Comparison of ENCODE assay signal across 22 cellular contexts in genomic region chr2:149042881-149043280, GRCh38. TPM values are rescaled to one million over a fixed set of nuclear protein-coding genes. Genes with fewer than 3 reads are reported as not detected.
DNase-seq lines count a peak whose midpoint lies in the region; FAIRE-seq and TF ChIP-seq lines count a peak whose summit lies in the region.
"Had no signal": no experiment of that assay in that cellular context is flagged by ENCODE, and none has a peak within 500 bp of the region (broad histone marks: within the 10 kb centered on the region; RNA-seq: fewer than 3 reads in every experiment).

No MANE protein-coding gene starts in this region.

- peak overlapping the region; percentile 51 for H3K4me3 Mint-ChIP-seq in progenitor cell of endocrine pancreas (ENCODE audit: low read depth)
- H3K4me3 Mint-ChIP-seq: CD4-positive, alpha-beta T cell had no signal

- H3K9ac ChIP-seq in fibroblast of lung (ENCODE audit: insufficient read depth, low read length) = no peak overlapping the region
- H3K9ac ChIP-seq: BLaER1 treated with 17β-estradiol and CSF1 and Interleukin-3, amounts not matched to agents 10 nM and 100 nM had no signal

- peaks cover 14% of the 10 kb centered on the region for H3K27me3 ChIP-seq in fibroblast of lung (ENCODE audit: control insufficient read depth, insufficient read depth, low read length)
- H3K27me3 ChIP-seq: BLaER1 treated with 17β-estradiol and CSF1 and Interleukin-3, amounts not matched to agents 10 nM and 100 nM had no signal

- peaks cover 35% of the 10 kb centered on the region for H3K4me1 Mint-ChIP-seq in progenitor cell of endocrine pancreas (ENCODE audit: low read depth)

- H3K9me3 ChIP-seq in fibroblast of lung (ENCODE audit: control insufficient read depth, insufficient read depth, low read depth, low read length) = no peaks in the 10 kb centered on the region

- no peaks in the 10 kb centered on the region for H3K79me2 ChIP-seq in fibroblast of lung (ENCODE audit: control insufficient read depth, insufficient read depth, low read length)

- H3K36me3 Mint-ChIP-seq in progenitor cell of endocrine pancreas (ENCODE audit: insufficient read depth) = peaks cover 39% of the 10 kb centered on the region

- H3K27me3 Mint-ChIP-seq in progenitor cell of endocrine pancreas = no peaks in the 10 kb centered on the region

- FAIRE-seq in G401.6 (lab: Jason Lieb, UNC) = peak; percentile 17
- FAIRE-seq: A204.1, D721Med, GM12891, H54 had no signal

- no peaks in the 10 kb centered on the region for H4K20me1 ChIP-seq in fibroblast of lung (ENCODE audit: control insufficient read depth, extremely low read depth, insufficient read depth, low read length)
- H4K20me1 ChIP-seq: BLaER1 treated with 17β-estradiol and CSF1 and Interleukin-3, amounts not matched to agents 10 nM and 100 nM had no signal

- no peak overlapping the region for H2AFZ ChIP-seq in fibroblast of lung (ENCODE audit: low read length)

- peak overlapping the region; percentile 56 for H3K27ac Mint-ChIP-seq in progenitor cell of endocrine pancreas
- H3K27ac Mint-ChIP-seq: CD4-positive, alpha-beta T cell had no signal

- no peak for TF ChIP-seq CTCF in fibroblast of lung (conservative IDR thresholded peaks at IDR 0.05 in 1 of 2, IDR thresholded peaks at IDR 0.05 in 1 of 2; ENCODE audit: low read depth in 1 of 2, low read length in 2 of 2)
- TF ChIP-seq CTCF in progenitor cell of endocrine pancreas (IDR thresholded peaks at IDR 0.05; ENCODE audit: unreplicated experiment) = no peak

- no peak overlapping the region for H3K4me2 ChIP-seq in fibroblast of lung (ENCODE audit: extremely low read depth, insufficient read depth, low read length)
- H3K4me2 ChIP-seq: BLaER1 treated with 17β-estradiol and CSF1 and Interleukin-3, amounts not matched to agents 10 nM and 100 nM had no signal

- no peaks in the 10 kb centered on the region for H3K4me1 ChIP-seq in fibroblast of lung (ENCODE audit: control insufficient read depth, extremely low read depth, insufficient read depth, low read length)
- H3K4me1 ChIP-seq: BLaER1 treated with 17β-estradiol and CSF1 and Interleukin-3, amounts not matched to agents 10 nM and 100 nM had no signal

- H3K36me3 ChIP-seq in fibroblast of lung (ENCODE audit: control insufficient read depth, insufficient read depth, low read length) = no peaks in the 10 kb centered on the region
- H3K36me3 ChIP-seq: BLaER1 treated with 17β-estradiol and CSF1 and Interleukin-3, amounts not matched to agents 10 nM and 100 nM had no signal

- no peak overlapping the region for H3K27ac ChIP-seq in fibroblast of lung (ENCODE audit: insufficient read depth, low read length)
- H3K27ac ChIP-seq: BLaER1 treated with 17β-estradiol and CSF1 and Interleukin-3, amounts not matched to agents 10 nM and 100 nM had no signal

- no peak overlapping the region for H3K4me3 ChIP-seq in fibroblast of lung (replicated peaks in 1 of 4; ENCODE audit: control extremely low read depth in 1 of 4, insufficient read depth in 1 of 4, low read depth in 3 of 4, low read length in 4 of 4)
- H3K4me3 ChIP-seq: BLaER1 treated with 17β-estradiol and CSF1 and Interleukin-3, amounts not matched to agents 10 nM and 100 nM had no signal

- DNase-seq in M059J (ENCODE audit: low read depth) (peak; percentile 49), fibroblast of lung (ENCODE audit: low read depth in 2 of 2) (peak; percentile 20 to 58), progenitor cell of endocrine pancreas (ENCODE audit: low spot score, unreplicated experiment) (no peak), DMS153 (lab: John Stamatoyannopoulos, UW) (no peak), 8988T (no peak)
- DNase-seq in activated CD4-positive, alpha-beta T cell treated with anti-CD3 and anti-CD28 coated beads for 48 hours = no peak
- DNase-seq: CD4-positive, alpha-beta T cell; DMS53; GF-D8; KBM-7; MM.1S; NCI-H2029; NCI-H526 treated with DMSO at 0.1 percent for 48 hours; Right ventricle myocardium superior; RPMI8226 had no signal

- peaks cover 32% of the 10 kb centered on the region for H3K9me3 Mint-ChIP-seq in progenitor cell of endocrine pancreas (ENCODE audit: low read depth)

RNA-seq across cellular contexts. Expression of gene LYPD6B, which starts 4.4 kb away (rescaled TPM):
- 27.0 and 28.8 TPM in 2 replicates for total RNA-seq in M059J (2014; rRNA removed; shearing (Covaris generic))
- total RNA-seq in fibroblast of lung (not detected in 2 replicates), progenitor cell of endocrine pancreas (140 TPM in 2 replicates)
- polyA plus RNA-seq in fibroblast of lung = 0.11 TPM in 1 of 2 replicates, not detected in the other
- polyA plus RNA-seq in fibroblast of lung (2012) = not detected in 2 replicates
- not detected in 2 replicates for polyA minus RNA-seq in fibroblast of lung (ENCODE audit: low replicate concordance)
- total RNA-seq: CD4-positive, alpha-beta T cell; Right ventricle myocardium superior; SK-MEL-5 had no signal

Comparison
In these comparisons a context has a peak if more than half of its experiments do, and no peak if none do; other contexts are left out.
1. DNase-seq: peak in M059J (single experiment) and fibroblast of lung (2 of 2); none in progenitor cell of endocrine pancreas (single experiment), activated CD4-positive, alpha-beta T cell treated with anti-CD3 and anti-CD28 coated beads for 48 hours (single experiment), DMS153 (single experiment) and 8988T (single experiment).
2. RNA of gene LYPD6B, which starts 4.4 kb away (total RNA-seq): 140 TPM in progenitor cell of endocrine pancreas and 27.0 to 28.8 TPM in M059J; not detected in fibroblast of lung; every median in the first group is over 10 times any median in the second.